In the genomic region with DNA sequence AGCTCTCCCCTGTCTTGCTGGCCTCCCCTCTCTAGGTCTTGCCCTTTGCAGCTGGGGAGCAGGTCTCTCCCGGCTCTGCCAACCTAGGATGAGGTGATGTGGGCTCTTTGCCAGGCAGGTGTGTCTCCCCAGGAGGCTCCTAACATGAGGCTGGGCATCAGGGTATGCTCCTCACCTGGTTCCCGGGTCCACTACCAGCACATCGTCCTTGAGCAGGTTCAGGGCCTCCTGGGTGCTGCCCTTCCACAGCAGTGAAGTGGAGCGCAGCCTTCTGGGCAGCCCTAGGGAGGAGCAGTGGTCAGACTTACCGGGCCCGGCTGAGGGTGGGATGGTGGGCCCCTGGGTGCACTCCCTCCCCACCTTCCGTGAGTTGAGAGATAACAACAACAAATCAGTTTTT, we compare ENCODE assay signal across 17 cellular contexts. TPM values are rescaled to one million over a fixed set of nuclear protein-coding genes. Genes with fewer than 3 reads are reported as not detected.
DNase-seq lines count a peak whose midpoint lies in the region; ATAC-seq and TF ChIP-seq lines count a peak whose summit lies in the region.
"Had no signal": no experiment of that assay in that cellular context is flagged by ENCODE, and none has a peak within 500 bp of the region (broad histone marks: within the 10 kb centered on the region; RNA-seq: fewer than 3 reads in every experiment).

No MANE protein-coding gene starts in this region.

- DNase-seq in cardiac septum (ENCODE audit: low spot score) (peak; percentile 46), heart right ventricle (no peak), islet precursor cell (peak; percentile 45), spleen (peak; percentile 55), NCI-H2196 (lab: John Stamatoyannopoulos, UW; ENCODE audit: unreplicated experiment) (no peak), amniotic stem cell (lab: John Stamatoyannopoulos, UW) (no peak)
- DNase-seq: C1 segment of cervical spinal cord; Calu3; CD4-positive, alpha-beta memory T cell; COR-L47; DMS153; DND-41; GOT3; HFFc6 had no signal

- no peak overlapping the region for H3K4me3 ChIP-seq in heart right ventricle
- no peak overlapping the region for H3K4me3 ChIP-seq in spleen
- H3K4me3 ChIP-seq: HAP-1 had no signal

- peaks cover 0 to 63% (median 50%) of the 10 kb centered on the region in 7 donors for H3K27me3 ChIP-seq in heart right ventricle
- peaks cover 0 to 63% (median 19%) of the 10 kb centered on the region in 7 donors for H3K27me3 ChIP-seq in spleen (replicated peaks in 1 of 7)

- no peak overlapping the region for H3K27ac ChIP-seq in heart right ventricle
- H3K27ac ChIP-seq in spleen: no peak overlapping the region

- H3K36me3 ChIP-seq in heart right ventricle (no peaks in the 10 kb centered on the region), spleen (no peaks in the 10 kb centered on the region)
- H3K36me3 ChIP-seq: HAP-1 had no signal

- no peak for ATAC-seq in heart right ventricle

- intact Hi-C loops in cardiac septum (cut with DNase I) (no loop called here), heart right ventricle (cut with DNase I) (no loop called here), spleen (cut with DNase I; ENCODE audit: low total_unique reads) (no loop called here)

- no peak for TF ChIP-seq POLR2A in spleen (IDR thresholded peaks at IDR 0.05)

- H3K9me3 ChIP-seq in heart right ventricle (peaks cover 0 to 5% (median 0%) of the 10 kb centered on the region in 11 donors), spleen (no peaks in the 10 kb centered on the region)
- H3K9me3 ChIP-seq: HAP-1 had no signal

- H3K4me1 ChIP-seq in heart right ventricle: no peaks in the 10 kb centered on the region
- H3K4me1 ChIP-seq in spleen: peaks cover 0 to 11% (median 2%) of the 10 kb centered on the region in 6 donors
- H3K4me1 ChIP-seq: HAP-1 had no signal

- TF ChIP-seq CTCF in heart right ventricle (IDR thresholded peaks at IDR 0.05): no peak
- no peak for TF ChIP-seq CTCF in spleen (IDR thresholded peaks at IDR 0.05 in 8 of 11, conservative IDR thresholded peaks at IDR 0.05 in 3 of 11)

- WGBS in heart right ventricle, 2 donors: 84 to 86% methylated on average over 7 of the region's 7 CpGs
- WGBS in spleen, 5 donors: 85 to 88% (median 85%) methylated on average over 5 to 7 of the region's 7 CpGs

RNA-seq across cellular contexts. Expression of a gene that starts 17.5 kb away (rescaled TPM):
- total RNA-seq in cardiac septum: not detected
- not detected for total RNA-seq in heart right ventricle
- polyA plus RNA-seq in heart right ventricle: not detected
- not detected for total RNA-seq in spleen
- polyA plus RNA-seq in spleen: not detected
- total RNA-seq: A172; Calu3; CD4-positive, alpha-beta memory T cell; HFFc6 had no signal
- polyA plus RNA-seq: BJ; CD4-positive, alpha-beta memory T cell had no signal

Comparison
In these comparisons a context has a peak if more than half of its experiments do, and no peak if none do; other contexts are left out.
1. DNase-seq: peak in cardiac septum (single experiment), islet precursor cell (single experiment) and spleen (single experiment); none in heart right ventricle (0 of 2), NCI-H2196 (single experiment) and amniotic stem cell (single experiment).